9 cellular contexts compared by ENCODE assay signal in the genomic region with DNA sequence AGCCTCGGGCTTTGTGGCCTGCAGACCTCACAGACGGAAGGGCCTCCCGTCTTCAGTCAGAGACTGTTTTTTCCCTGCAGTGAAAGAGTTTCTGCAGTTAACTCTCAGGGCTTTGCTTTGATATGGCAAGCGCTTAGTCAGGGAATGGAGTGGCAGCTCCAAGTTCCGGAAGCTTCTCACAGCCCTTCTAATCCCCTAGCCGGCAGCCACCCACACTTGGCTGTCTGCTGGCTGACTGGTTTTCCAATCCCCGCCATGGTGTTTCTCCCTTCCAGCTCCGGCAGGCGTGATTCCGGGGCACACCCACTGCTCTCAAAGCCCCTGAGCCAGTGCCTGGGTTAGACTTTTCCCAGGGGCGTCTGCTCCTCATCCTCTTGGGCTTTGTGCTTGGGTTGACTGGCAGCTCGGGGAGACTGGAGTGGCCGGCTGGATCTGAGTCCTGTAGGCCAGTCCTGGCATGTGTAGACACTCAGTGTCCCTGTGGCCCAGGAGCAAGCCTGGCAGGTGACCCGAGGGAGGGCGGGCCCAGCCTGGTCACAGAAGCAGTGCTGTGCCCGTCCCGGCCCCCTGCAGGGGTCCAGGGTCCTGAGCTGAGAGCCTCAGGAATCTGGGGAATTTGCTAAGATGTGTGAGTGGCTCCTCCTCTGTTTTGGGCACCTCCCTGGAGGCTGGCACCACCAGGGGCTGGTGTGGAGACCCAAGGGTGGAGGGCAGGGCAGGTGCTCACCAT. TPM values are rescaled to one million over a fixed set of nuclear protein-coding genes. Genes with fewer than 3 reads are reported as not detected.
DNase-seq lines count a peak whose midpoint lies in the region; ATAC-seq and TF ChIP-seq lines count a peak whose summit lies in the region.
"Had no signal": no experiment of that assay in that cellular context is flagged by ENCODE, and none has a peak within 500 bp of the region (broad histone marks: within the 10 kb centered on the region; RNA-seq: fewer than 3 reads in every experiment).

No MANE protein-coding gene starts in this region.

- H3K27ac ChIP-seq in HUES48 (ENCODE audit: low read depth, low read length) (peak overlapping the region; percentile 72), temporal lobe (ENCODE audit: low read depth, low read length) (peak overlapping the region; percentile 65), gastroesophageal sphincter (peak overlapping the region in 2 of 4 donors; percentile 13 to 41)

- peak overlapping the region; percentile 23; the same call in 1 of the 2 replicates for H3K9ac ChIP-seq in HUES48 (ENCODE audit: low read depth, low read length)

- no peak for TF ChIP-seq POLR2A in gastroesophageal sphincter (IDR thresholded peaks at IDR 0.05)

- H3K4me1 ChIP-seq in HUES48 (ENCODE audit: control insufficient read depth, insufficient read depth, low read length) = 0 out of 2 replicates have a peak, but pooled peaks cover 7% of the 10 kb centered on the region
- peaks cover 0 to 37% (median 15%) of the 10 kb centered on the region in 3 donors for H3K4me1 ChIP-seq in gastroesophageal sphincter

- ATAC-seq in left lobe of liver = peak; percentile 59
- no peak for ATAC-seq in gastroesophageal sphincter

- H3K4me3 ChIP-seq in HUES48 (ENCODE audit: low read depth, low read length) (no peak overlapping the region), gastroesophageal sphincter (no peak overlapping the region)

- peak; percentile 25 for DNase-seq in dermis blood vessel endothelial cell
- DNase-seq in left lobe of liver (ENCODE audit: low spot score) = peak; percentile 83
- no peak for DNase-seq in iPS-NIHi7 (ENCODE audit: extremely low spot score)
- DNase-seq in NCI-H1694 (lab: John Stamatoyannopoulos, UW) = no peak
- DNase-seq: retina, T-helper 9 cell had no signal

- H3K9me3 ChIP-seq in HUES48 (ENCODE audit: control insufficient read depth, insufficient read depth, low read length) = no peaks in the 10 kb centered on the region
- H3K9me3 ChIP-seq in gastroesophageal sphincter = no peaks in the 10 kb centered on the region

- no peak for TF ChIP-seq CTCF in gastroesophageal sphincter (IDR thresholded peaks at IDR 0.05)

- WGBS in gastroesophageal sphincter (ENCODE audit: low coverage in 1 of 2), 2 donors = 47 to 60% methylated on average over 1 to 3 of the region's 17 CpGs

- H3K36me3 ChIP-seq in HUES48 (ENCODE audit: control insufficient read depth, insufficient read depth, low read length) = peaks cover 3% of the 10 kb centered on the region; the same call in 1 of the 2 replicates
- H3K36me3 ChIP-seq in gastroesophageal sphincter = peaks cover 0 to 50% of the 10 kb centered on the region in 2 donors

- TF ChIP-seq EP300 in gastroesophageal sphincter (IDR thresholded peaks at IDR 0.05) = no peak

- H3K27me3 ChIP-seq in HUES48 (ENCODE audit: control insufficient read depth, insufficient read depth, low read length) (no peaks in the 10 kb centered on the region), gastroesophageal sphincter (no peaks in the 10 kb centered on the region)

RNA-seq across cellular contexts. Expression of gene BAIAP2, which starts 30.0 kb away (rescaled TPM):
- 27.7 and 53.9 TPM in 2 replicates for total RNA-seq in dermis blood vessel endothelial cell
- total RNA-seq in left lobe of liver = 101 TPM
- total RNA-seq in temporal lobe = 20.2 TPM
- 10 to 100 TPM; 32.7 to 54.9 (median 40.6) TPM for total RNA-seq in gastroesophageal sphincter

Comparison
In these comparisons a context has a peak if more than half of its experiments do, and no peak if none do; other contexts are left out.
1. DNase-seq: peak in dermis blood vessel endothelial cell (single experiment) and left lobe of liver (single experiment); none in iPS-NIHi7 (single experiment) and NCI-H1694 (single experiment).